ENCODE assay signal across 8 cellular contexts in the genomic region with DNA sequence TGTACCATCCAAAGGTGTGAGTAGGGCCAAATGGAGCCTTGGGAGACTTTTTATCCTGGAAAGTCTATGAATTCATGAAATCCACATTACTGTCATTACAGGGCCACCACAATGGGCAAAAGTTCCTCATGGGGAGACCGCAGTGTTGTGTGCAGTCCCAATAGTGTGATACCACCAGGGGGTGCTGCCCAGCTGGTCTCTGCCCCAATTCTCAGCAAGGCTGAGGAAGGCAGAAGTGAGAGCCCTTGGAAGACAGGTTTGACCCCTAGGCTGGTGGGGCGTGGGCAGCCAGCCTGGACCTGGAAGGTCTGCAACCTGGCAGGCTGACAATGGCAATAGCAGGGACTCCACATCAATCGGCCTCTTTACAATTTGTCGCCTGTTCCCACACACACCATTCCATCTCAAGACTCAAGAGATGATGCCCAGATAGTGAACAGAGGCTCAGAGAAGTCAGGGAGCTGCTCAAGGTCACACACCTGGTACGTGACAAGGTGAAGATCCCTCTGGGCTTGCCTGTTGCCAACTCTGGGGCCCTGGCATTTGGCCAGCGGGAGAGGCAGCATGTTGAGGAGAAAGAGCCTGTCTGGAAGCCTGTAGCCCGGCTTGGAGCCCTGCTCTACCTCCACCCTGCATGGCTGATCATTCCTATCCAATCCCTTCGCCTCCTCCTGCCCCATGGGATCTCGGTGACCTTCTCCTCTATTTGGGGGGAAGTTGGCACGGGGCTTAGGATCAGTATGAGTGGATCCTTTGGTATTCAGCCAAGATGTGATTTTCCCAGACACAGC. TPM values are rescaled to one million over a fixed set of nuclear protein-coding genes. Genes with fewer than 3 reads are reported as not detected.
DNase-seq lines count a peak whose midpoint lies in the region; ATAC-seq, FAIRE-seq and TF ChIP-seq lines count a peak whose summit lies in the region.

No MANE protein-coding gene starts in this region.

- H3K27ac ChIP-seq in OCI-LY3 (ENCODE audit: low read length) (no peak overlapping the region), neural cell (ENCODE audit: low read length) (no peak overlapping the region)

- H3K27me3 ChIP-seq in OCI-LY3 (ENCODE audit: low read depth, low read length) (peaks cover 38% of the 10 kb centered on the region), neural cell (ENCODE audit: insufficient read depth, low read depth, low read length) (peaks cover 18% of the 10 kb centered on the region)

- no peak for FAIRE-seq in GM19239 (lab: Jason Lieb, UNC)

- H3K9ac ChIP-seq in OCI-LY3 (ENCODE audit: low read length) (no peak overlapping the region), neural cell (ENCODE audit: low read length) (no peak overlapping the region)

- no peaks in the 10 kb centered on the region for H3K36me3 Mint-ChIP-seq in activated T-cell treated with anti-CD3 and anti-CD28 coated beads, Interleukin-2, amount 50 U/mL, for 4 hours (ENCODE audit: insufficient read depth)

- H3K4me1 ChIP-seq in OCI-LY3 (ENCODE audit: low read length): peaks cover 12% of the 10 kb centered on the region

- H4K20me1 ChIP-seq in OCI-LY3 (ENCODE audit: insufficient read depth, low read length) (no peaks in the 10 kb centered on the region; the same call in 1 of the 2 replicates), neural cell (ENCODE audit: insufficient read depth) (no peaks in the 10 kb centered on the region)

- TF ChIP-seq CTCF in OCI-LY3 (IDR thresholded peaks at IDR 0.05; ENCODE audit: low read depth, low read length): peak; percentile 83
- peak; percentile 48 for TF ChIP-seq CTCF in neural cell (IDR thresholded peaks at IDR 0.05; ENCODE audit: poor library complexity, severe bottlenecking)

- H3K36me3 ChIP-seq in OCI-LY3 (replicated peaks; ENCODE audit: low read depth, low read length) (no peaks in the 10 kb centered on the region), neural cell (ENCODE audit: insufficient read depth, low read length) (no peaks in the 10 kb centered on the region)

- H3K4me2 ChIP-seq in OCI-LY3 (ENCODE audit: low read length): no peak overlapping the region
- no peak overlapping the region for H3K4me2 ChIP-seq in neural cell (ENCODE audit: low read length)

- no peaks in the 10 kb centered on the region for H3F3A ChIP-seq in neural cell (ENCODE audit: insufficient read depth, low read length, poor library complexity, severe bottlenecking)

- no peaks in the 10 kb centered on the region for H3K79me2 ChIP-seq in OCI-LY3 (ENCODE audit: low read length)
- no peaks in the 10 kb centered on the region for H3K79me2 ChIP-seq in neural cell (replicated peaks; ENCODE audit: insufficient read depth, low read length)

- TF ChIP-seq RAD21 in neural cell (conservative IDR thresholded peaks at IDR 0.05): peak; percentile 40

- peaks cover 68% of the 10 kb centered on the region for H3K27me3 Mint-ChIP-seq in activated T-cell treated with anti-CD3 and anti-CD28 coated beads, Interleukin-2, amount 50 U/mL, for 4 hours (ENCODE audit: low read depth)

- H2AFZ ChIP-seq in OCI-LY3 (ENCODE audit: low read depth, low read length) (no peak overlapping the region), neural cell (ENCODE audit: low read depth, low read length) (no peak overlapping the region)

- H3K9me2 ChIP-seq in neural cell (ENCODE audit: insufficient read depth, low read length): no peaks in the 10 kb centered on the region

- DNase-seq in AG08395 (ENCODE audit: low spot score) (peak; percentile 62), GM19239 (ENCODE audit: insufficient read length, low spot score) (peak; percentile 66), fibroblast of peridontal ligament (ENCODE audit: extremely low read depth) (peak; percentile 61), superior temporal gyrus (ENCODE audit: extremely low spot score) (peak; percentile 89)
- DNase-seq in activated T-cell treated with anti-CD3 and anti-CD28 coated beads, Interleukin-2, amount 50 U/mL, for 4 hours: peak; percentile 35

- TF ChIP-seq EP300 in neural cell (conservative IDR thresholded peaks at IDR 0.05; ENCODE audit: poor library complexity, severe bottlenecking): no peak

- no peak overlapping the region for H3K4me3 Mint-ChIP-seq in activated T-cell treated with anti-CD3 and anti-CD28 coated beads, Interleukin-2, amount 50 U/mL, for 4 hours

- peak; percentile 45 to 53 for ATAC-seq in activated T-cell treated with anti-CD3 and anti-CD28 coated beads, Interleukin-2, amount 50 U/mL, for 4 hours
- no peak for ATAC-seq in GM19463 (IDR thresholded peaks at IDR 0.05; ENCODE audit: unreplicated experiment)

- H3K9me3 Mint-ChIP-seq in activated T-cell treated with anti-CD3 and anti-CD28 coated beads, Interleukin-2, amount 50 U/mL, for 4 hours: no peaks in the 10 kb centered on the region

- H3K4me3 ChIP-seq in OCI-LY3 (ENCODE audit: low read length) (no peak overlapping the region), neural cell (ENCODE audit: low read length) (no peak overlapping the region)

- H3K4me1 Mint-ChIP-seq in activated T-cell treated with anti-CD3 and anti-CD28 coated beads, Interleukin-2, amount 50 U/mL, for 4 hours (ENCODE audit: low read depth): peaks cover 14% of the 10 kb centered on the region

- no peaks in the 10 kb centered on the region for H3K9me3 ChIP-seq in OCI-LY3 (ENCODE audit: insufficient read depth, low read length)
- no peaks in the 10 kb centered on the region for H3K9me3 ChIP-seq in neural cell (ENCODE audit: low read length)

TF ChIP-seq in neural cell, 6 proteins besides CTCF, POLR2A, EP300 and RAD21:
- TF ChIP-seq SMC3 (conservative IDR thresholded peaks at IDR 0.05; ENCODE audit: poor library complexity): peak; percentile 49
- TF ChIP-seq EZH2 (IDR thresholded peaks at IDR 0.05; ENCODE audit: borderline replicate concordance, insufficient read depth, low read length, poor library complexity, severe bottlenecking): no peak

RNA-seq across cellular contexts. Expression of a gene that starts 3.1 kb away (rescaled TPM):
- not detected for total RNA-seq in activated T-cell treated with anti-CD3 and anti-CD28 coated beads, Interleukin-2, amount 50 U/mL, for 4 hours
- polyA plus RNA-seq in neural cell: 0.92 and 1.6 TPM in 2 replicates
- 0.35 and 1.5 TPM in 2 replicates for polyA minus RNA-seq in neural cell

RNA-seq across cellular contexts. Expression of a gene that starts 56.5 kb away (rescaled TPM):
- total RNA-seq in activated T-cell treated with anti-CD3 and anti-CD28 coated beads, Interleukin-2, amount 50 U/mL, for 4 hours: 10 to 100 TPM in 2 of 3 donors, 1 to 10 TPM in 1; 4.3 to 26.5 (median 15.0) TPM
- not detected in 2 replicates for polyA plus RNA-seq in neural cell
- polyA minus RNA-seq in neural cell: not detected in 2 replicates

Comparison
In these comparisons a context has a peak if more than half of its experiments do, and no peak if none do; other contexts are left out.
1. DNase-seq: peak in every context shown above with its lines; median percentile 89 in superior temporal gyrus; 66 in GM19239; 62 in AG08395; 61 in fibroblast of peridontal ligament; 35 in activated T-cell treated with anti-CD3 and anti-CD28 coated beads, Interleukin-2, amount 50 U/mL, for 4 hours.